ENCODE assay signal across 16 cellular contexts in genomic region chr19:4693471-4694121, GRCh38. TPM values are rescaled to one million over a fixed set of nuclear protein-coding genes. Genes with fewer than 3 reads are reported as not detected.
DNase-seq lines count a peak whose midpoint lies in the region; ATAC-seq, FAIRE-seq and TF ChIP-seq lines count a peak whose summit lies in the region.
"Had no signal": no experiment of that assay in that cellular context is flagged by ENCODE, and none has a peak within 500 bp of the region (broad histone marks: within the 10 kb centered on the region; RNA-seq: fewer than 3 reads in every experiment).

No MANE protein-coding gene starts in this region.

- in situ Hi-C loops in HepG2 (cut with HindIII; ENCODE audit: extremely low pct_ligation_motif_present, low pct_unique_long_range_greater_than_20kb), result no loop called here

- H3K79me2 ChIP-seq in HepG2 (ENCODE audit: insufficient read depth, low read length), result no peaks in the 10 kb centered on the region

- no peaks in the 10 kb centered on the region for H3K9me3 ChIP-seq in liver (ENCODE audit: control insufficient read depth in 4 of 4, low read length in 3 of 4)
- no peaks in the 10 kb centered on the region for H3K9me3 ChIP-seq in HepG2 (ENCODE audit: low read length)
- H3K9me3 ChIP-seq in mucosa of rectum (ENCODE audit: control insufficient read depth in 2 of 2, low read length in 2 of 2), result no peaks in the 10 kb centered on the region
- H3K9me3 ChIP-seq in CD4-positive, alpha-beta T cell (ENCODE audit: control insufficient read depth, low read length), result no peaks in the 10 kb centered on the region
- H3K9me3 ChIP-seq: BE2C had no signal

- peaks cover 81% of the 10 kb centered on the region for H3K36me3 Mint-ChIP-seq in MCF 10A (ENCODE audit: insufficient read depth, unreplicated experiment)
- H3K36me3 Mint-ChIP-seq in CD4-positive, alpha-beta T cell (ENCODE audit: low read depth), result peaks cover 78% of the 10 kb centered on the region

- TF ChIP-seq POLR2A in HepG2 (IDR thresholded peaks at IDR 0.05; ENCODE audit: insufficient read depth in 1 of 2, low read depth in 2 of 2, low read length in 2 of 2), result no peak

- H3K27me3 ChIP-seq in liver (ENCODE audit: control insufficient read depth in 4 of 4, insufficient read depth in 4 of 4, low read length in 3 of 4) (no peaks in the 10 kb centered on the region), HepG2 (ENCODE audit: control insufficient read depth in 1 of 2, insufficient read depth in 2 of 2, low read length in 2 of 2) (no peaks in the 10 kb centered on the region; a peak in 1 of 5 replicates), mucosa of rectum (ENCODE audit: control insufficient read depth in 2 of 2, insufficient read depth in 2 of 2, low read length in 2 of 2) (no peaks in the 10 kb centered on the region)
- H3K27me3 ChIP-seq in CD4-positive, alpha-beta T cell (ENCODE audit: control insufficient read depth, insufficient read depth, low read length), result no peaks in the 10 kb centered on the region
- H3K27me3 ChIP-seq: BE2C had no signal

- H2AFZ ChIP-seq in HepG2 (ENCODE audit: low read length), result no peak overlapping the region

- ATAC-seq in HepG2 (no peak), HG03025 (IDR thresholded peaks at IDR 0.05; ENCODE audit: low FRiP score, unreplicated experiment) (no peak)
- no peak for ATAC-seq in CD4-positive, alpha-beta T cell (ENCODE audit: poor library complexity)

- H3K4me2 ChIP-seq in HepG2 (ENCODE audit: low read depth, low read length), result no peak overlapping the region

- no peaks in the 10 kb centered on the region for H3K27me3 Mint-ChIP-seq in MCF 10A (ENCODE audit: insufficient read depth, unreplicated experiment)
- no peaks in the 10 kb centered on the region for H3K27me3 Mint-ChIP-seq in CD4-positive, alpha-beta T cell
- H3K27me3 Mint-ChIP-seq: activated CD4-positive, alpha-beta T cell treated with anti-CD3 and anti-CD28 coated beads, Interleukin-2, amount 10 ng/mL, durations not matched to agents 24 days and 14 days had no signal

- POLR2A ChIA-PET in HepG2 (lab: Yijun Ruan, JAX), result no interaction called here
- POLR2A ChIA-PET in MCF 10A (lab: Yijun Ruan, JAX), result interaction anchor here (0.6 to 5.9 kb wide), 12 partner anchors 14 to 447 kb away, joined by 3 to 62 read pairs (median 6); partner anchors contain the start of genes DPP9, FEM1A, MYDGF and YJU2
- POLR2A ChIA-PET in CD4-positive, alpha-beta T cell (lab: Charles Lee), result no interaction called here

- BruUV-seq in HepG2 (replicated peaks; lab: Mats Ljungman, UMichigan) (no TSS peak), MCF 10A (replicated peaks; lab: Mats Ljungman, UMichigan) (no TSS peak)

- CTCF ChIA-PET in HepG2 (lab: Yijun Ruan, JAX; ENCODE audit: low intra/inter-chr PET ratio, low total read pairs), result no interaction called here
- CTCF ChIA-PET in MCF 10A (lab: Yijun Ruan, JAX), result interaction anchor here (0.7 to 1.5 kb wide), 2 partner anchors 98 to 106 kb away, joined by 3 to 6 read pairs; partner anchors contain the start of gene FEM1A
- CTCF ChIA-PET in CD4-positive, alpha-beta T cell (lab: Charles Lee), result no interaction called here

- TF ChIP-seq EP300 in HepG2 (IDR thresholded peaks at IDR 0.05; ENCODE audit: low read depth in 2 of 2, low read length in 2 of 2) (no peak), HepG2 (CRISPR knock-in tag; IDR thresholded peaks at IDR 0.05; ENCODE audit: borderline replicate concordance) (no peak)

- no peak overlapping the region for H3K4me3 ChIP-seq in liver (ENCODE audit: low read depth in 1 of 3, low read length in 3 of 3)
- H3K4me3 ChIP-seq in HepG2 (replicated peaks in 1 of 3; ENCODE audit: insufficient read depth in 1 of 3, low read depth in 2 of 3, low read length in 3 of 3), result no peak overlapping the region
- no peak overlapping the region for H3K4me3 ChIP-seq in mucosa of rectum (ENCODE audit: low read length in 2 of 2)
- H3K4me3 ChIP-seq: coronary artery, lung had no signal

- DNase-seq in HepG2 (ENCODE audit: low spot score) (no peak), MCF 10A (ENCODE audit: unreplicated experiment) (no peak), D721Med (ENCODE audit: insufficient read length, low spot score) (no peak)
- DNase-seq in stimulated activated CD4-positive, alpha-beta T cell treated with anti-CD3 and anti-CD28 coated beads, Interleukin-4, amount 100 ng/mL, for 1 hour, result no peak
- no peak for DNase-seq in CD4-positive, alpha-beta T cell
- DNase-seq: activated CD4-positive, alpha-beta T cell treated with anti-CD3 and anti-CD28 coated beads, Interleukin-2, amount 10 ng/mL, durations not matched to agents 24 days and 14 days; amniotic stem cell; NCI-H82; stimulated activated naive CD4-positive, alpha-beta T cell treated with Interleukin-2 at 50 U/mL for 16 hours had no signal

- H3K27ac ChIP-seq in liver (ENCODE audit: low read depth in 1 of 2, low read length in 2 of 2), result peak overlapping the region; percentile 44 to 85
- no peak overlapping the region for H3K27ac ChIP-seq in HepG2 (ENCODE audit: extremely low read length, insufficient read depth, low read length)
- H3K27ac ChIP-seq in mucosa of rectum (ENCODE audit: low read depth in 2 of 2, low read length in 2 of 2), result peak overlapping the region; percentile 0 to 39
- H3K27ac ChIP-seq in CD4-positive, alpha-beta T cell (ENCODE audit: low read depth, low read length), result no peak overlapping the region

- TF ChIP-seq CTCF in liver (IDR thresholded peaks at IDR 0.05; ENCODE audit: low read depth, low read length, missing input control) (no peak), HepG2 (CRISPR knock-in tag; IDR thresholded peaks at IDR 0.05) (no peak), MCF 10A (IDR thresholded peaks at IDR 0.05; ENCODE audit: unreplicated experiment) (no peak), D721Med (IDR thresholded peaks at IDR 0.05; ENCODE audit: insufficient read depth, missing control alignments) (no peak)
- TF ChIP-seq CTCF in CD4-positive, alpha-beta T cell (IDR thresholded peaks at IDR 0.05), result no peak

- H3K36me3 ChIP-seq in liver (ENCODE audit: control insufficient read depth in 4 of 4, insufficient read depth in 3 of 4, low read depth in 1 of 4, low read length in 3 of 4), result peaks cover 28 to 46% (median 31%) of the 10 kb centered on the region in 4 donors
- peaks cover 38 to 66% of the 10 kb centered on the region in 2 experiments for H3K36me3 ChIP-seq in HepG2 (replicated peaks in 1 of 2; ENCODE audit: control insufficient read depth in 1 of 2, insufficient read depth in 2 of 2, low read length in 2 of 2)
- peaks cover 64 to 76% of the 10 kb centered on the region in 2 donors for H3K36me3 ChIP-seq in mucosa of rectum (ENCODE audit: control insufficient read depth in 2 of 2, insufficient read depth in 2 of 2, low read length in 2 of 2)

- TF ChIP-seq RAD21 in liver (IDR thresholded peaks at IDR 0.05), result no peak
- TF ChIP-seq RAD21 in HepG2 (CRISPR knock-in tag; IDR thresholded peaks at IDR 0.05), result no peak

- intact Hi-C loops in HepG2 (cut with micrococcal nuclease; ENCODE audit: unreplicated experiment) (no loop called here), MCF 10A (cut with micrococcal nuclease) (loop anchor here (1.0 kb wide), 2 partner anchors 20 to 23 kb away; partner anchors contain the start of gene MYDGF)
- intact Hi-C loops in CD4-positive, alpha-beta T cell (cut with DNase I, micrococcal nuclease), result no loop called here

- WGBS in liver, result 90% methylated on average over 15 of the region's 15 CpGs
- WGBS in HepG2 (ENCODE audit: low lambda C conversion rate), result 95% methylated on average over 15 of the region's 15 CpGs

- H3K9ac ChIP-seq in liver (ENCODE audit: low read depth in 1 of 2, low read length in 2 of 2) (no peak overlapping the region), HepG2 (ENCODE audit: insufficient read depth, low read depth, low read length) (no peak overlapping the region), mucosa of rectum (ENCODE audit: low read depth in 1 of 2, low read length in 2 of 2) (no peak overlapping the region)

- H3K4me1 ChIP-seq in liver (ENCODE audit: control insufficient read depth in 4 of 4, insufficient read depth in 4 of 4, low read length in 3 of 4) (peaks cover 13 to 47% (median 32%) of the 10 kb centered on the region in 4 donors), HepG2 (ENCODE audit: insufficient read depth, low read length) (no peaks in the 10 kb centered on the region), mucosa of rectum (ENCODE audit: control insufficient read depth in 2 of 2, insufficient read depth in 2 of 2, low read length in 2 of 2) (peaks cover 0 to 3% of the 10 kb centered on the region in 2 donors)
- H3K4me1 ChIP-seq: BE2C had no signal

- no peaks in the 10 kb centered on the region for H4K20me1 ChIP-seq in HepG2 (ENCODE audit: insufficient read depth, low read length)

- H3K9me3 Mint-ChIP-seq in MCF 10A (ENCODE audit: unreplicated experiment), result no peaks in the 10 kb centered on the region
- no peaks in the 10 kb centered on the region for H3K9me3 Mint-ChIP-seq in CD4-positive, alpha-beta T cell
- H3K9me3 Mint-ChIP-seq: activated CD4-positive, alpha-beta T cell treated with anti-CD3 and anti-CD28 coated beads, Interleukin-2, amount 10 ng/mL, durations not matched to agents 24 days and 14 days; neural crest cell had no signal

- FAIRE-seq in HepG2 (lab: Jason Lieb, UNC), result no peak
- no peak for FAIRE-seq in D721Med (lab: Jason Lieb, UNC)

- H3K4me3 Mint-ChIP-seq in MCF 10A (ENCODE audit: unreplicated experiment), result peak overlapping the region; percentile 70
- no peak overlapping the region for H3K4me3 Mint-ChIP-seq in CD4-positive, alpha-beta T cell
- H3K4me3 Mint-ChIP-seq: activated CD4-positive, alpha-beta T cell treated with anti-CD3 and anti-CD28 coated beads, Interleukin-2, amount 10 ng/mL, durations not matched to agents 24 days and 14 days; neural crest cell had no signal

- peak overlapping the region; percentile 93 for H3K27ac Mint-ChIP-seq in MCF 10A (ENCODE audit: low read depth, unreplicated experiment)
- no peak overlapping the region for H3K27ac Mint-ChIP-seq in CD4-positive, alpha-beta T cell
- H3K27ac Mint-ChIP-seq: activated CD4-positive, alpha-beta T cell treated with anti-CD3 and anti-CD28 coated beads, Interleukin-2, amount 10 ng/mL, durations not matched to agents 24 days and 14 days had no signal

- H3K4me1 Mint-ChIP-seq in MCF 10A (ENCODE audit: insufficient read depth, unreplicated experiment), result peaks cover 26% of the 10 kb centered on the region
- H3K4me1 Mint-ChIP-seq in CD4-positive, alpha-beta T cell (ENCODE audit: low read depth), result no peaks in the 10 kb centered on the region
- H3K4me1 Mint-ChIP-seq: activated CD4-positive, alpha-beta T cell treated with anti-CD3 and anti-CD28 coated beads, Interleukin-2, amount 10 ng/mL, durations not matched to agents 24 days and 14 days; neural crest cell had no signal

RNA-seq across cellular contexts. Expression of gene MYDGF, which starts 23.5 kb away (rescaled TPM):
- total RNA-seq in liver, result 10 to 100 TPM; 85.1 to 88.9 TPM
- polyA plus RNA-seq in liver, result 100 to 1,000 TPM; 198 to 222 TPM
- total RNA-seq in HepG2 (2016; rRNA removed; fragmentation: Illumina TruSeq; extraction: Trizol), result 51.2 and 116 TPM in 2 replicates
- 22.6 and 23.9 TPM in 2 replicates for total RNA-seq in HepG2 (2016; cell fraction: cytosol; rRNA removed; fragmentation: Illumina TruSeq; extraction: Trizol; ENCODE audit: low read depth)
- 51.8 and 121 TPM in 2 replicates for total RNA-seq in HepG2 (2016; cell fraction: insoluble cytoplasmic fraction; rRNA removed; fragmentation: Illumina TruSeq; extraction: Trizol)
- total RNA-seq in HepG2 (2016; cell fraction: membrane; rRNA removed; fragmentation: Illumina TruSeq; extraction: Trizol), result 39.4 and 44.5 TPM in 2 replicates
- 80.0 and 98.1 TPM in 2 replicates for total RNA-seq in HepG2 (2016; cell fraction: nucleus; rRNA removed; fragmentation: Illumina TruSeq; extraction: Trizol)
- 195 and 198 TPM in 2 replicates for polyA plus RNA-seq in HepG2 (2011; rRNA removed)
- 230 and 342 TPM in 2 replicates for polyA plus RNA-seq in HepG2 (2011; cell fraction: cytosol; rRNA removed)
- polyA plus RNA-seq in HepG2 (2011; cell fraction: nucleus; rRNA removed), result 115 and 125 TPM in 2 replicates
- 153 and 214 TPM in 2 replicates for polyA plus RNA-seq in HepG2 (2012)
- 30.7 and 35.4 TPM in 2 replicates for polyA plus RNA-seq in HepG2 (2016; cell fraction: cytosol; fragmentation: Illumina TruSeq; extraction: Trizol; ENCODE audit: low read depth)
- 58.1 and 61.6 TPM in 2 replicates for polyA plus RNA-seq in HepG2 (2016; cell fraction: insoluble cytoplasmic fraction; fragmentation: Illumina TruSeq; extraction: Trizol; ENCODE audit: low read depth)
- polyA plus RNA-seq in HepG2 (2016; cell fraction: membrane; fragmentation: Illumina TruSeq; extraction: Trizol; ENCODE audit: low read depth), result 39.4 and 41.3 TPM in 2 replicates
- 174 and 190 TPM in 2 replicates for polyA plus RNA-seq in HepG2 (2016; cell fraction: nucleus; fragmentation: Illumina TruSeq; extraction: Trizol; ENCODE audit: insufficient read depth, low read depth)
- polyA minus RNA-seq in HepG2 (2011; rRNA and poly(A)+ RNA removed; ENCODE audit: low replicate concordance), result 65.4 and 78.5 TPM in 2 replicates
- 53.5 and 66.5 TPM in 2 replicates for polyA minus RNA-seq in HepG2 (2011; cell fraction: cytosol; rRNA and poly(A)+ RNA removed)
- polyA minus RNA-seq in HepG2 (2011; cell fraction: nucleus; rRNA and poly(A)+ RNA removed), result 27.7 and 29.1 TPM in 2 replicates
- total RNA-seq in MCF 10A (2022), result 188 and 231 TPM in 2 replicates
- total RNA-seq in CD4-positive, alpha-beta T cell, result 10 to 100 TPM; 22.0 to 23.0 TPM

RNA-seq across cellular contexts. Expression of gene DPP9, which starts 30.0 kb away (rescaled TPM):
- total RNA-seq in liver, result 10 to 100 TPM; 27.3 to 74.5 TPM
- 10 to 100 TPM; 20.5 to 53.4 TPM for polyA plus RNA-seq in liver
- 25.8 and 26.6 TPM in 2 replicates for total RNA-seq in HepG2 (2016; rRNA removed; fragmentation: Illumina TruSeq; extraction: Trizol)
- total RNA-seq in HepG2 (2016; cell fraction: cytosol; rRNA removed; fragmentation: Illumina TruSeq; extraction: Trizol; ENCODE audit: low read depth), result 21.9 and 23.0 TPM in 2 replicates
- 19.7 and 28.0 TPM in 2 replicates for total RNA-seq in HepG2 (2016; cell fraction: insoluble cytoplasmic fraction; rRNA removed; fragmentation: Illumina TruSeq; extraction: Trizol)
- 28.4 and 28.6 TPM in 2 replicates for total RNA-seq in HepG2 (2016; cell fraction: membrane; rRNA removed; fragmentation: Illumina TruSeq; extraction: Trizol)
- total RNA-seq in HepG2 (2016; cell fraction: nucleus; rRNA removed; fragmentation: Illumina TruSeq; extraction: Trizol), result 19.7 and 23.4 TPM in 2 replicates
- polyA plus RNA-seq in HepG2 (2011; rRNA removed), result 8.4 and 9.4 TPM in 2 replicates
- 5.3 and 7.0 TPM in 2 replicates for polyA plus RNA-seq in HepG2 (2011; cell fraction: cytosol; rRNA removed)
- 33.2 and 42.2 TPM in 2 replicates for polyA plus RNA-seq in HepG2 (2011; cell fraction: nucleus; rRNA removed)
- 14.9 and 17.3 TPM in 2 replicates for polyA plus RNA-seq in HepG2 (2012)
- 11.8 and 12.3 TPM in 2 replicates for polyA plus RNA-seq in HepG2 (2016; cell fraction: cytosol; fragmentation: Illumina TruSeq; extraction: Trizol; ENCODE audit: low read depth)
- polyA plus RNA-seq in HepG2 (2016; cell fraction: insoluble cytoplasmic fraction; fragmentation: Illumina TruSeq; extraction: Trizol; ENCODE audit: low read depth), result 26.8 and 38.6 TPM in 2 replicates
- 22.3 and 23.5 TPM in 2 replicates for polyA plus RNA-seq in HepG2 (2016; cell fraction: membrane; fragmentation: Illumina TruSeq; extraction: Trizol; ENCODE audit: low read depth)
- polyA plus RNA-seq in HepG2 (2016; cell fraction: nucleus; fragmentation: Illumina TruSeq; extraction: Trizol; ENCODE audit: insufficient read depth, low read depth), result 52.8 and 55.7 TPM in 2 replicates
- 26.0 and 29.3 TPM in 2 replicates for polyA minus RNA-seq in HepG2 (2011; rRNA and poly(A)+ RNA removed; ENCODE audit: low replicate concordance)
- 10.0 and 10.8 TPM in 2 replicates for polyA minus RNA-seq in HepG2 (2011; cell fraction: cytosol; rRNA and poly(A)+ RNA removed)
- 25.8 and 26.7 TPM in 2 replicates for polyA minus RNA-seq in HepG2 (2011; cell fraction: nucleus; rRNA and poly(A)+ RNA removed)
- total RNA-seq in MCF 10A (2022), result 90.6 and 100 TPM in 2 replicates
- 10 to 100 TPM; 67.9 to 72.8 TPM for total RNA-seq in CD4-positive, alpha-beta T cell

RNA-seq across cellular contexts. Expression of gene TNFAIP8L1, which starts 54.3 kb away (rescaled TPM):
- total RNA-seq in liver (10 to 100 TPM; 15.6 to 29.0 TPM), HepG2 (2016; rRNA removed; fragmentation: Illumina TruSeq; extraction: Trizol) (18.9 and 21.4 TPM in 2 replicates), MCF 10A (2022) (2.7 and 3.6 TPM in 2 replicates)
- polyA plus RNA-seq in liver (10 to 100 TPM; 19.1 to 21.2 TPM), HepG2 (2011; rRNA removed) (13.4 and 14.2 TPM in 2 replicates)
- 5.7 and 6.2 TPM in 2 replicates for total RNA-seq in HepG2 (2016; cell fraction: cytosol; rRNA removed; fragmentation: Illumina TruSeq; extraction: Trizol; ENCODE audit: low read depth)
- 15.8 and 20.8 TPM in 2 replicates for total RNA-seq in HepG2 (2016; cell fraction: insoluble cytoplasmic fraction; rRNA removed; fragmentation: Illumina TruSeq; extraction: Trizol)
- 17.1 and 17.6 TPM in 2 replicates for total RNA-seq in HepG2 (2016; cell fraction: membrane; rRNA removed; fragmentation: Illumina TruSeq; extraction: Trizol)
- 9.7 and 12.6 TPM in 2 replicates for total RNA-seq in HepG2 (2016; cell fraction: nucleus; rRNA removed; fragmentation: Illumina TruSeq; extraction: Trizol)
- polyA plus RNA-seq in HepG2 (2011; cell fraction: cytosol; rRNA removed), result 16.1 and 16.8 TPM in 2 replicates
- polyA plus RNA-seq in HepG2 (2011; cell fraction: nucleus; rRNA removed), result 7.6 and 8.4 TPM in 2 replicates
- polyA plus RNA-seq in HepG2 (2012), result 11.6 and 15.1 TPM in 2 replicates
- 5.3 and 5.7 TPM in 2 replicates for polyA plus RNA-seq in HepG2 (2016; cell fraction: cytosol; fragmentation: Illumina TruSeq; extraction: Trizol; ENCODE audit: low read depth)
- polyA plus RNA-seq in HepG2 (2016; cell fraction: insoluble cytoplasmic fraction; fragmentation: Illumina TruSeq; extraction: Trizol; ENCODE audit: low read depth), result 20.0 and 23.7 TPM in 2 replicates
- polyA plus RNA-seq in HepG2 (2016; cell fraction: membrane; fragmentation: Illumina TruSeq; extraction: Trizol; ENCODE audit: low read depth), result 13.6 and 14.4 TPM in 2 replicates
- 15.4 and 17.2 TPM in 2 replicates for polyA plus RNA-seq in HepG2 (2016; cell fraction: nucleus; fragmentation: Illumina TruSeq; extraction: Trizol; ENCODE audit: insufficient read depth, low read depth)
- 2.7 and 20.5 TPM in 2 replicates for polyA minus RNA-seq in HepG2 (2011; rRNA and poly(A)+ RNA removed; ENCODE audit: low replicate concordance)
- 10.1 and 10.4 TPM in 2 replicates for polyA minus RNA-seq in HepG2 (2011; cell fraction: cytosol; rRNA and poly(A)+ RNA removed)
- polyA minus RNA-seq in HepG2 (2011; cell fraction: nucleus; rRNA and poly(A)+ RNA removed), result 8.8 and 9.0 TPM in 2 replicates
- 1 to 10 TPM; 4.4 to 5.1 TPM for total RNA-seq in CD4-positive, alpha-beta T cell

Comparison
In these comparisons a context has a peak if more than half of its experiments do, and no peak if none do; other contexts are left out.
1. H3K27ac ChIP-seq: peak in liver (2 of 2) and mucosa of rectum (2 of 2); none in HepG2 (single experiment) and CD4-positive, alpha-beta T cell (single experiment).